9 cellular contexts compared by ENCODE assay signal in the genomic region with DNA sequence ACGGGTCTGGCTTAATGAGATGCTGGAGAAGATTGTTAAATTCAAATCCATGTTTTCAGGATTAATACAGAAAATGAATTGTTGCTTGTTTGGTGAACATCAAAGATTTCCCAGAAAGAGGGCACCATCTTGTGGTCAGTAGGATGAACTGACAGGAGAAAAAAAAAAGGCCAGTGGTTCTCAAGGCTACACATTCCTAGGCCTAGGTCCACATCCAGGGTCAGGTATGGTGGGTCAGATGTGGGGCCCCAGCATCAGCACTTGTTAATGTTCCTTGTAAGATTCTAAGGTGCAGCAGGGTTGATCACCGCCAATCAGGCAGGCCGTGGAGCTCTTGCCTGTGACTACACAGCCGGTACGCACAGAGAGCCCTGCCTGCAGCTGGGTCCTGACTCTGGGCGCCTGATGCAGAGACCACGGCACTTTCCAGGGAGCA. TPM values are rescaled to one million over a fixed set of nuclear protein-coding genes. Genes with fewer than 3 reads are reported as not detected.
DNase-seq lines count a peak whose midpoint lies in the region; ATAC-seq and TF ChIP-seq lines count a peak whose summit lies in the region.
"Had no signal": no experiment of that assay in that cellular context is flagged by ENCODE, and none has a peak within 500 bp of the region (broad histone marks: within the 10 kb centered on the region; RNA-seq: fewer than 3 reads in every experiment).

No MANE protein-coding gene starts in this region.

- in situ Hi-C loops in Caki2 (cut with HindIII; ENCODE audit: low pct_unique_long_range_greater_than_20kb, low sequenced_read_pairs) = no loop called here

- peak; percentile 77 for ATAC-seq in SK-N-SH treated with all-trans-retinoic acid at 6 μM for 48 hours
- ATAC-seq in HG03095 (IDR thresholded peaks at IDR 0.05; ENCODE audit: unreplicated experiment) = no peak
- ATAC-seq in HG02852 (IDR thresholded peaks at IDR 0.05; ENCODE audit: unreplicated experiment) = no peak
- ATAC-seq in HG02571 (IDR thresholded peaks at IDR 0.05; ENCODE audit: unreplicated experiment) = no peak

- peak; percentile 73 for TF ChIP-seq CTCF in foreskin fibroblast (IDR thresholded peaks at IDR 0.05; ENCODE audit: low read depth, low read length)
- peak; percentile 94 for TF ChIP-seq CTCF in progenitor cell of endocrine pancreas (IDR thresholded peaks at IDR 0.05; ENCODE audit: unreplicated experiment)

- no peaks in the 10 kb centered on the region for H3K9me3 Mint-ChIP-seq in progenitor cell of endocrine pancreas (ENCODE audit: low read depth)

- H3K4me3 ChIP-seq in foreskin fibroblast (ENCODE audit: low read depth in 1 of 2, low read length in 2 of 2) = no peak overlapping the region

- H3K4me1 Mint-ChIP-seq in progenitor cell of endocrine pancreas (ENCODE audit: low read depth) = peaks cover 2% of the 10 kb centered on the region

- peak; percentile 25 for DNase-seq in Caki2 (ENCODE audit: low read depth)
- peak; percentile 5 for DNase-seq in HS-5 (ENCODE audit: low read depth)
- DNase-seq in foreskin fibroblast = peak; percentile 25 to 65
- no peak for DNase-seq in progenitor cell of endocrine pancreas (ENCODE audit: low spot score, unreplicated experiment)
- DNase-seq: left cardiac atrium had no signal

- H3K27me3 Mint-ChIP-seq in progenitor cell of endocrine pancreas = peaks cover 8% of the 10 kb centered on the region

- H3K36me3 Mint-ChIP-seq in progenitor cell of endocrine pancreas (ENCODE audit: insufficient read depth) = no peaks in the 10 kb centered on the region

- H3K27ac Mint-ChIP-seq in progenitor cell of endocrine pancreas = no peak overlapping the region

- no peak overlapping the region for H3K4me3 Mint-ChIP-seq in progenitor cell of endocrine pancreas (ENCODE audit: low read depth)

TF ChIP-seq in SK-N-SH treated with all-trans-retinoic acid at 6 μM for 48 hours, 23 proteins besides CTCF, POLR2A, EP300 and RAD21:
- TF ChIP-seq ZNF8 (CRISPR knock-in tag; IDR thresholded peaks at IDR 0.05) (no peak), ZFP3 (CRISPR knock-in tag; IDR thresholded peaks at IDR 0.05) (no peak), CREB5 (CRISPR knock-in tag; IDR thresholded peaks at IDR 0.05; ENCODE audit: low read depth) (no peak), SNAI2 (CRISPR knock-in tag; IDR thresholded peaks at IDR 0.05) (no peak)

RNA-seq across cellular contexts. Expression of gene FOXO3, which starts 34.0 kb away (rescaled TPM):
- total RNA-seq in Caki2 (2014; rRNA removed; shearing (Covaris generic); ENCODE audit: low replicate concordance) = 8.8 and 10.0 TPM in 2 replicates
- total RNA-seq in progenitor cell of endocrine pancreas = 45.2 and 47.6 TPM in 2 replicates
